Comparison of ENCODE assay signal across 8 cellular contexts in genomic region chr10:61987951-61988379, GRCh38.
DNase-seq lines count a peak whose midpoint lies in the region; ATAC-seq and TF ChIP-seq lines count a peak whose summit lies in the region.

No MANE protein-coding gene starts in this region.

- BruUV-seq in A673 (replicated peaks; lab: Mats Ljungman, UMichigan) = no TSS peak

- CTCF ChIA-PET in A673 (lab: Charles Lee) = no interaction called here
- CTCF ChIA-PET in activated CD8-positive, alpha-beta T cell treated with anti-CD3 and anti-CD28 coated beads for 36 hours (lab: Charles Lee) = interaction anchor here (0.8 to 2.0 kb wide), 12 partner anchors 12 to 100 kb away, joined by 3 to 8 read pairs (median 4); no protein-coding TSS in a partner anchor

- peaks cover 4% of the 10 kb centered on the region for H3K9me3 Mint-ChIP-seq in activated CD8-positive, alpha-beta T cell treated with anti-CD3 and anti-CD28 coated beads for 36 hours

- H3K9ac ChIP-seq in muscle layer of colon (ENCODE audit: low read length) = no peak overlapping the region

- ATAC-seq in HG03095 (IDR thresholded peaks at IDR 0.05; ENCODE audit: unreplicated experiment) = peak; percentile 97
- ATAC-seq in activated CD8-positive, alpha-beta T cell treated with anti-CD3 and anti-CD28 coated beads for 36 hours = peak; percentile 95

- peaks cover 66% of the 10 kb centered on the region for H3K36me3 Mint-ChIP-seq in activated CD8-positive, alpha-beta T cell treated with anti-CD3 and anti-CD28 coated beads for 36 hours (ENCODE audit: low read depth)

- no peak for TF ChIP-seq CTCF in A673 (conservative IDR thresholded peaks at IDR 0.05; ENCODE audit: low read depth, low read length)
- no peak for TF ChIP-seq CTCF in activated CD8-positive, alpha-beta T cell treated with anti-CD3 and anti-CD28 coated beads for 36 hours (IDR thresholded peaks at IDR 0.05)

- H3K27ac Mint-ChIP-seq in activated CD8-positive, alpha-beta T cell treated with anti-CD3 and anti-CD28 coated beads for 36 hours = peak overlapping the region; percentile 99

- peak; percentile 3 for TF ChIP-seq POLR2A in GM18951 (IDR thresholded peaks at IDR 0.05; ENCODE audit: extremely low read depth, insufficient read depth, insufficient read length)

- POLR2A ChIA-PET in A673 (lab: Charles Lee; ENCODE audit: low non-redundant PET) = no interaction called here
- POLR2A ChIA-PET in activated CD8-positive, alpha-beta T cell treated with anti-CD3 and anti-CD28 coated beads for 36 hours (lab: Charles Lee) = interaction anchor here (0.6 to 2.8 kb wide), 12 partner anchors 21 to 88 kb away, joined by 3 to 17 read pairs (median 6); partner anchors contain the start of gene ARID5B

- no peaks in the 10 kb centered on the region for H3K27me3 Mint-ChIP-seq in activated CD8-positive, alpha-beta T cell treated with anti-CD3 and anti-CD28 coated beads for 36 hours

- H3K27me3 ChIP-seq in A673 (replicated peaks; ENCODE audit: insufficient read depth, low read depth, low read length, poor library complexity) (no peaks in the 10 kb centered on the region), muscle layer of colon (ENCODE audit: control insufficient read depth in 1 of 2, insufficient read depth in 2 of 2, low read length in 2 of 2) (no peaks in the 10 kb centered on the region)

- H3K4me3 Mint-ChIP-seq in activated CD8-positive, alpha-beta T cell treated with anti-CD3 and anti-CD28 coated beads for 36 hours = peak overlapping the region; percentile 58

- H3K4me1 ChIP-seq in A673 (ENCODE audit: insufficient read depth, low read length, poor library complexity, severe bottlenecking) = peaks cover 79% of the 10 kb centered on the region
- peaks cover 41% of the 10 kb centered on the region for H3K4me1 ChIP-seq in muscle layer of colon (ENCODE audit: insufficient read depth, low read length)

- intact Hi-C loops in A673 (cut with micrococcal nuclease; ENCODE audit: unreplicated experiment) = no loop called here
- intact Hi-C loops in activated CD8-positive, alpha-beta T cell treated with anti-CD3 and anti-CD28 coated beads for 36 hours (cut with micrococcal nuclease) = loop anchor here (2.0 kb wide), 2 partner anchors 49 to 59 kb away; no protein-coding TSS in a partner anchor

- H3K27ac ChIP-seq in A673 (ENCODE audit: low read depth, low read length, poor library complexity, severe bottlenecking) (peak overlapping the region; percentile 67), muscle layer of colon (ENCODE audit: low read depth, low read length) (peak overlapping the region; percentile 80)

- H3K4me1 Mint-ChIP-seq in activated CD8-positive, alpha-beta T cell treated with anti-CD3 and anti-CD28 coated beads for 36 hours (ENCODE audit: low read depth) = peaks cover 80% of the 10 kb centered on the region

- in situ Hi-C loops in GM18951 (cut with MboI; ENCODE audit: low sequenced_read_pairs, unreplicated experiment) = no loop called here

- DNase-seq in A673 (ENCODE audit: low spot score) = no peak
- DNase-seq in activated CD8-positive, alpha-beta T cell treated with anti-CD3 and anti-CD28 coated beads for 36 hours = peak; percentile 62
- no peak for DNase-seq in NCI-H187 (lab: John Stamatoyannopoulos, UW)
- DNase-seq in NCI-H748 (lab: John Stamatoyannopoulos, UW; ENCODE audit: unreplicated experiment) = no peak
- no peak for DNase-seq in NCI-H524 (lab: John Stamatoyannopoulos, UW)

- no peak overlapping the region for H3K4me3 ChIP-seq in A673 (ENCODE audit: low read depth, low read length, poor library complexity, severe bottlenecking)
- peak overlapping the region; percentile 7 to 14 for H3K4me3 ChIP-seq in muscle layer of colon (ENCODE audit: low read depth in 1 of 2, low read length in 2 of 2)

- H3K9me3 ChIP-seq in A673 (ENCODE audit: low read depth, low read length, poor library complexity, severe bottlenecking) (no peaks in the 10 kb centered on the region), muscle layer of colon (ENCODE audit: low read length) (no peaks in the 10 kb centered on the region)

- H3K36me3 ChIP-seq in A673 (ENCODE audit: insufficient read depth, low read length, poor library complexity, severe bottlenecking) (no peaks in the 10 kb centered on the region), muscle layer of colon (ENCODE audit: insufficient read depth, low read length) (no peaks in the 10 kb centered on the region)
